In genomic region chr12:10722502-10722904, GRCh38 we compare ENCODE assay signal across 8 cellular contexts. TPM values are rescaled to one million over a fixed set of nuclear protein-coding genes. Genes with fewer than 3 reads are reported as not detected.
DNase-seq lines count a peak whose midpoint lies in the region; ATAC-seq and TF ChIP-seq lines count a peak whose summit lies in the region.

No MANE protein-coding gene starts in this region.

- H3K9me3 Mint-ChIP-seq in activated CD8-positive, alpha-beta T cell treated with anti-CD3 and anti-CD28 coated beads for 36 hours, result no peaks in the 10 kb centered on the region
- no peaks in the 10 kb centered on the region for H3K9me3 Mint-ChIP-seq in stimulated activated memory B cell treated with anti-CD40 and anti-IgM and Interleukin-4, amounts not matched to agents 10 μg/mL and 1 μg/mL and 100 μg/mL, for 72 hours

- peaks cover 30% of the 10 kb centered on the region for H3K36me3 Mint-ChIP-seq in activated CD8-positive, alpha-beta T cell treated with anti-CD3 and anti-CD28 coated beads for 36 hours (ENCODE audit: low read depth)
- H3K36me3 Mint-ChIP-seq in stimulated activated memory B cell treated with anti-CD40 and anti-IgM and Interleukin-4, amounts not matched to agents 10 μg/mL and 1 μg/mL and 100 μg/mL, for 72 hours, result no peaks in the 10 kb centered on the region

- peaks cover 43% of the 10 kb centered on the region for H3K4me1 Mint-ChIP-seq in activated CD8-positive, alpha-beta T cell treated with anti-CD3 and anti-CD28 coated beads for 36 hours (ENCODE audit: low read depth)
- H3K4me1 Mint-ChIP-seq in stimulated activated memory B cell treated with anti-CD40 and anti-IgM and Interleukin-4, amounts not matched to agents 10 μg/mL and 1 μg/mL and 100 μg/mL, for 72 hours, result peaks cover 11% of the 10 kb centered on the region

- H3K4me3 ChIP-seq in endocrine pancreas (ENCODE audit: control insufficient read depth, insufficient read depth, low read length), result peak overlapping the region; percentile 64
- H3K4me3 ChIP-seq in mononuclear cell (ENCODE audit: low read length), result peak overlapping the region; percentile 64

- CTCF ChIA-PET in activated CD8-positive, alpha-beta T cell treated with anti-CD3 and anti-CD28 coated beads for 36 hours (lab: Charles Lee), result interaction anchor here (1.0 to 2.5 kb wide), 2 partner anchors 27 to 356 kb away, joined by 3 to 16 read pairs; no protein-coding TSS in a partner anchor

- ATAC-seq in GM21529 (IDR thresholded peaks at IDR 0.05; ENCODE audit: unreplicated experiment), result peak; percentile 47
- ATAC-seq in activated CD8-positive, alpha-beta T cell treated with anti-CD3 and anti-CD28 coated beads for 36 hours, result peak; percentile 58
- ATAC-seq in stimulated activated memory B cell treated with anti-CD40 and anti-IgM and Interleukin-4, amounts not matched to agents 10 μg/mL and 1 μg/mL and 100 μg/mL, for 72 hours, result peak; percentile 71

- H3K36me3 ChIP-seq in ES-I3 (ENCODE audit: insufficient read depth, low read length), result no peaks in the 10 kb centered on the region
- H3K36me3 ChIP-seq in KOPT-K1 (ENCODE audit: insufficient read depth, low read length), result no peaks in the 10 kb centered on the region
- no peaks in the 10 kb centered on the region for H3K36me3 ChIP-seq in endocrine pancreas (ENCODE audit: control insufficient read depth, insufficient read depth, low read length)

- DNase-seq in activated CD8-positive, alpha-beta T cell treated with anti-CD3 and anti-CD28 coated beads for 36 hours, result peak; percentile 67
- DNase-seq in SW 1271 (lab: John Stamatoyannopoulos, UW), result no peak

- H3K4me1 ChIP-seq in ES-I3 (ENCODE audit: insufficient read depth, low read length) (peaks cover 29% of the 10 kb centered on the region), endocrine pancreas (ENCODE audit: control insufficient read depth, insufficient read depth, low read length) (no peaks in the 10 kb centered on the region), mononuclear cell (ENCODE audit: insufficient read depth, low read length) (peaks cover 27% of the 10 kb centered on the region)

- peak overlapping the region; percentile 98 for H3K4me3 Mint-ChIP-seq in activated CD8-positive, alpha-beta T cell treated with anti-CD3 and anti-CD28 coated beads for 36 hours
- H3K4me3 Mint-ChIP-seq in stimulated activated memory B cell treated with anti-CD40 and anti-IgM and Interleukin-4, amounts not matched to agents 10 μg/mL and 1 μg/mL and 100 μg/mL, for 72 hours, result peak overlapping the region; percentile 88

- H3K9me3 ChIP-seq in ES-I3 (ENCODE audit: control insufficient read depth, insufficient read depth, low read length), result no peaks in the 10 kb centered on the region
- no peaks in the 10 kb centered on the region for H3K9me3 ChIP-seq in KOPT-K1 (ENCODE audit: insufficient read depth, low read length, poor library complexity, severe bottlenecking)
- no peaks in the 10 kb centered on the region for H3K9me3 ChIP-seq in endocrine pancreas (ENCODE audit: control insufficient read depth, low read length)
- no peaks in the 10 kb centered on the region for H3K9me3 ChIP-seq in mononuclear cell (ENCODE audit: low read depth, low read length)

- H3K9ac ChIP-seq in ES-I3 (ENCODE audit: low read depth, low read length), result peak overlapping the region; percentile 81
- H3K9ac ChIP-seq in endocrine pancreas (ENCODE audit: control insufficient read depth, insufficient read depth, low read length), result no peak overlapping the region

- H3K27me3 ChIP-seq in endocrine pancreas (ENCODE audit: control insufficient read depth, insufficient read depth, low read length), result peaks cover 16% of the 10 kb centered on the region
- H3K27me3 ChIP-seq in mononuclear cell (ENCODE audit: insufficient read depth, low read length), result peaks cover 21% of the 10 kb centered on the region

- peak overlapping the region; percentile 99 for H3K27ac Mint-ChIP-seq in activated CD8-positive, alpha-beta T cell treated with anti-CD3 and anti-CD28 coated beads for 36 hours
- H3K27ac Mint-ChIP-seq in stimulated activated memory B cell treated with anti-CD40 and anti-IgM and Interleukin-4, amounts not matched to agents 10 μg/mL and 1 μg/mL and 100 μg/mL, for 72 hours, result peak overlapping the region; percentile 56

- peaks cover 24% of the 10 kb centered on the region for H3K27me3 Mint-ChIP-seq in activated CD8-positive, alpha-beta T cell treated with anti-CD3 and anti-CD28 coated beads for 36 hours
- peaks cover 31% of the 10 kb centered on the region for H3K27me3 Mint-ChIP-seq in stimulated activated memory B cell treated with anti-CD40 and anti-IgM and Interleukin-4, amounts not matched to agents 10 μg/mL and 1 μg/mL and 100 μg/mL, for 72 hours

- intact Hi-C loops in activated CD8-positive, alpha-beta T cell treated with anti-CD3 and anti-CD28 coated beads for 36 hours (cut with micrococcal nuclease), result no loop called here

- H3K27ac ChIP-seq in KOPT-K1 (ENCODE audit: low read depth, low read length, poor library complexity, severe bottlenecking), result peak overlapping the region; percentile 42

- POLR2A ChIA-PET in activated CD8-positive, alpha-beta T cell treated with anti-CD3 and anti-CD28 coated beads for 36 hours (lab: Charles Lee), result interaction anchor here (0.7 to 2.6 kb wide), 7 partner anchors 11 to 334 kb away, joined by 3 to 9 read pairs (median 4); no protein-coding TSS in a partner anchor

- no peak for TF ChIP-seq CTCF in activated CD8-positive, alpha-beta T cell treated with anti-CD3 and anti-CD28 coated beads for 36 hours (IDR thresholded peaks at IDR 0.05)

RNA-seq across cellular contexts. Expression of gene YBX3, which starts 0.6 kb away (rescaled TPM):
- 100 to 1,000 TPM; 258 to 273 TPM for total RNA-seq in activated CD8-positive, alpha-beta T cell treated with anti-CD3 and anti-CD28 coated beads for 36 hours
- 141 TPM for total RNA-seq in mononuclear cell

RNA-seq across cellular contexts. Expression of gene STYK1, which starts 48.7 kb away (rescaled TPM):
- total RNA-seq in activated CD8-positive, alpha-beta T cell treated with anti-CD3 and anti-CD28 coated beads for 36 hours, result 1 to 10 TPM in 1 of 2 experiments, under 1 TPM in 1; 0.70 to 1.1 TPM
- 0.10 TPM for total RNA-seq in mononuclear cell
